ENCODE assay signal across 9 cellular contexts in the genomic region with DNA sequence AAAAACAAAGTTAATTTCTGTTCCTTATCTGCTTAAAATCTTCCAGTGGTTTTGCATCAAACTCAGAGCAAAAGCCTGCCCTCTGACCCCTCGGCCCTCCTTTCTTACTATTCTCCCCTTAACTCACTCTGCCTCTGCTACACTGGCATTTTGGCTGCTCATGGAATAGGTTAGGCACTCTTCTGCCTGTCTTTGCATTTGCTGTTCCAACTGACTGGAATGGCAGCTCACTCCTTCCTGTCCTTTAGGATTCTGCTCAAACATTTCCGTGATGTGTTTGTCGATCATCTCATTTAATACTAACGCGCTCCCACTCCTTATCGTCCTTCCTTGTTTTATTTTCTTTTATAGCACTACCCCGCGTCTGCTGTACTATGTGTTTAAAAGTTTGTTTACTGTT. TPM values are rescaled to one million over a fixed set of nuclear protein-coding genes. Genes with fewer than 3 reads are reported as not detected.
DNase-seq lines count a peak whose midpoint lies in the region; ATAC-seq lines count a peak whose summit lies in the region.
"Had no signal": no experiment of that assay in that cellular context is flagged by ENCODE, and none has a peak within 500 bp of the region (broad histone marks: within the 10 kb centered on the region; RNA-seq: fewer than 3 reads in every experiment).

No MANE protein-coding gene starts in this region.

- peaks cover 34% of the 10 kb centered on the region for H3K36me3 ChIP-seq in KOPT-K1 (ENCODE audit: insufficient read depth, low read length)
- H3K36me3 ChIP-seq in effector memory CD4-positive, alpha-beta T cell (ENCODE audit: control insufficient read depth, insufficient read depth, low read length) = peaks cover 18% of the 10 kb centered on the region
- H3K36me3 ChIP-seq in naive thymus-derived CD4-positive, alpha-beta T cell (ENCODE audit: control insufficient read depth in 2 of 3, insufficient read depth in 3 of 3, low read length in 3 of 3) = peaks cover 0 to 28% (median 19%) of the 10 kb centered on the region in 3 experiments

- ATAC-seq in naive thymus-derived CD4-positive, alpha-beta T cell = no peak
- ATAC-seq in GM18858 (IDR thresholded peaks at IDR 0.05; ENCODE audit: unreplicated experiment) (no peak), HG03469 (IDR thresholded peaks at IDR 0.05; ENCODE audit: unreplicated experiment) (no peak)

- CTCF ChIA-PET in naive thymus-derived CD4-positive, alpha-beta T cell (lab: Charles Lee) = no interaction called here

- peak overlapping the region; percentile 81 for H3K27ac ChIP-seq in KOPT-K1 (ENCODE audit: low read depth, low read length, poor library complexity, severe bottlenecking)
- peak overlapping the region; percentile 92 for H3K27ac ChIP-seq in effector memory CD4-positive, alpha-beta T cell (ENCODE audit: insufficient read depth, low read length, poor library complexity, severe bottlenecking)
- peak overlapping the region; percentile 93 for H3K27ac ChIP-seq in naive thymus-derived CD4-positive, alpha-beta T cell (ENCODE audit: low read depth, low read length)

- intact Hi-C loops in naive thymus-derived CD4-positive, alpha-beta T cell (cut with micrococcal nuclease) = loop anchor here (2.0 to 5.0 kb wide), 5 partner anchors 14 to 162 kb away; partner anchors contain the start of gene PRKD3 (in 1 of the 2)

- H3K27me3 ChIP-seq in effector memory CD4-positive, alpha-beta T cell (replicated peaks; ENCODE audit: control insufficient read depth, insufficient read depth, low read length, poor library complexity, severe bottlenecking) = no peaks in the 10 kb centered on the region
- no peaks in the 10 kb centered on the region for H3K27me3 ChIP-seq in naive thymus-derived CD4-positive, alpha-beta T cell (ENCODE audit: control insufficient read depth in 2 of 2, insufficient read depth in 2 of 2, low read length in 2 of 2)

- peaks cover 0 to 26% (median 22%) of the 10 kb centered on the region in 5 donors for H3K36me3 Mint-ChIP-seq in naive thymus-derived CD4-positive, alpha-beta T cell

- no peak overlapping the region for H3K4me3 Mint-ChIP-seq in naive thymus-derived CD4-positive, alpha-beta T cell
- H3K4me3 Mint-ChIP-seq: activated naive CD8-positive, alpha-beta T cell treated with anti-CD3 and anti-CD28 coated beads, Interleukin-2, amount 10 ng/mL, durations not matched to agents 7 days and 5 days had no signal

- H3K4me3 ChIP-seq in effector memory CD4-positive, alpha-beta T cell (ENCODE audit: insufficient read depth, low read depth, low read length, poor library complexity, severe bottlenecking) = peak overlapping the region; percentile 71
- peak overlapping the region; percentile 84 for H3K4me3 ChIP-seq in naive thymus-derived CD4-positive, alpha-beta T cell (ENCODE audit: low read length)

- no peaks in the 10 kb centered on the region for H3K9me3 ChIP-seq in KOPT-K1 (ENCODE audit: insufficient read depth, low read length, poor library complexity, severe bottlenecking)
- H3K9me3 ChIP-seq in effector memory CD4-positive, alpha-beta T cell (ENCODE audit: control insufficient read depth, low read length) = no peaks in the 10 kb centered on the region
- H3K9me3 ChIP-seq in naive thymus-derived CD4-positive, alpha-beta T cell (ENCODE audit: control insufficient read depth in 2 of 3, low read length in 3 of 3) = no peaks in the 10 kb centered on the region

- H3K4me1 ChIP-seq in effector memory CD4-positive, alpha-beta T cell (ENCODE audit: control insufficient read depth, insufficient read depth, low read length, poor library complexity, severe bottlenecking) = peaks cover 20% of the 10 kb centered on the region
- peaks cover 31 to 43% of the 10 kb centered on the region in 2 donors for H3K4me1 ChIP-seq in naive thymus-derived CD4-positive, alpha-beta T cell (ENCODE audit: control insufficient read depth in 2 of 2, insufficient read depth in 2 of 2, low read length in 2 of 2)

- POLR2A ChIA-PET in naive thymus-derived CD4-positive, alpha-beta T cell (lab: Charles Lee) = interaction anchor here (2.0 kb wide), 1 partner anchor 93 kb away, joined by 14 read pairs; no protein-coding TSS in a partner anchor

- peaks cover 0 to 1% (median 0%) of the 10 kb centered on the region in 11 donors for H3K9me3 Mint-ChIP-seq in naive thymus-derived CD4-positive, alpha-beta T cell
- H3K9me3 Mint-ChIP-seq: activated naive CD8-positive, alpha-beta T cell treated with anti-CD3 and anti-CD28 coated beads, Interleukin-2, amount 10 ng/mL, durations not matched to agents 7 days and 5 days had no signal

- H3K27me3 Mint-ChIP-seq in naive thymus-derived CD4-positive, alpha-beta T cell = no peaks in the 10 kb centered on the region
- H3K27me3 Mint-ChIP-seq: activated naive CD8-positive, alpha-beta T cell treated with anti-CD3 and anti-CD28 coated beads, Interleukin-2, amount 10 ng/mL, durations not matched to agents 7 days and 5 days had no signal

- H3K4me1 Mint-ChIP-seq in naive thymus-derived CD4-positive, alpha-beta T cell = peaks cover 22 to 56% (median 45%) of the 10 kb centered on the region in 7 donors

- DNase-seq in CD1c-positive myeloid dendritic cell (ENCODE audit: extremely low spot score) (peak; percentile 8), AG08396 (ENCODE audit: low spot score) (no peak), NCI-H2196 treated with DMSO at 0.1 percent for 48 hours (lab: John Stamatoyannopoulos, UW; ENCODE audit: unreplicated experiment) (no peak)
- DNase-seq in effector memory CD4-positive, alpha-beta T cell = no peak
- no peak for DNase-seq in naive thymus-derived CD4-positive, alpha-beta T cell
- DNase-seq: activated naive CD8-positive, alpha-beta T cell treated with anti-CD3 and anti-CD28 coated beads, Interleukin-2, amount 10 ng/mL, durations not matched to agents 7 days and 5 days had no signal

- H3K27ac Mint-ChIP-seq in naive thymus-derived CD4-positive, alpha-beta T cell = no peak overlapping the region
- H3K27ac Mint-ChIP-seq: activated naive CD8-positive, alpha-beta T cell treated with anti-CD3 and anti-CD28 coated beads, Interleukin-2, amount 10 ng/mL, durations not matched to agents 7 days and 5 days had no signal

RNA-seq across cellular contexts. Expression of gene CEBPZ, which starts 0.8 kb away (rescaled TPM):
- total RNA-seq in naive thymus-derived CD4-positive, alpha-beta T cell = 10 to 100 TPM; 40.4 to 67.6 (median 56.4) TPM
- 10 to 100 TPM; 27.1 to 32.5 TPM for polyA plus RNA-seq in naive thymus-derived CD4-positive, alpha-beta T cell

RNA-seq across cellular contexts. Expression of gene NDUFAF7, which starts 0.9 kb away (rescaled TPM):
- 10 to 100 TPM; 21.6 to 38.2 (median 28.5) TPM for total RNA-seq in naive thymus-derived CD4-positive, alpha-beta T cell
- 10 to 100 TPM in 1 of 2 donors, 1 to 10 TPM in 1; 9.5 to 11.7 TPM for polyA plus RNA-seq in naive thymus-derived CD4-positive, alpha-beta T cell

RNA-seq across cellular contexts. Expression of gene CEBPZOS, which starts 34.3 kb away (rescaled TPM):
- 10 to 100 TPM; 26.9 to 40.7 (median 40.4) TPM for total RNA-seq in naive thymus-derived CD4-positive, alpha-beta T cell
- 10 to 100 TPM; 47.4 to 58.8 TPM for polyA plus RNA-seq in naive thymus-derived CD4-positive, alpha-beta T cell

RNA-seq across cellular contexts. Expression of gene SULT6B1, which starts 42.1 kb away (rescaled TPM):
- total RNA-seq in naive thymus-derived CD4-positive, alpha-beta T cell = not detected
- not detected for polyA plus RNA-seq in naive thymus-derived CD4-positive, alpha-beta T cell
- total RNA-seq: activated naive CD8-positive, alpha-beta T cell treated with anti-CD3 and anti-CD28 coated beads, Interleukin-2, amount 10 ng/mL, durations not matched to agents 7 days and 5 days had no signal
